ENCODE assay signal across 13 cellular contexts in the genomic region with DNA sequence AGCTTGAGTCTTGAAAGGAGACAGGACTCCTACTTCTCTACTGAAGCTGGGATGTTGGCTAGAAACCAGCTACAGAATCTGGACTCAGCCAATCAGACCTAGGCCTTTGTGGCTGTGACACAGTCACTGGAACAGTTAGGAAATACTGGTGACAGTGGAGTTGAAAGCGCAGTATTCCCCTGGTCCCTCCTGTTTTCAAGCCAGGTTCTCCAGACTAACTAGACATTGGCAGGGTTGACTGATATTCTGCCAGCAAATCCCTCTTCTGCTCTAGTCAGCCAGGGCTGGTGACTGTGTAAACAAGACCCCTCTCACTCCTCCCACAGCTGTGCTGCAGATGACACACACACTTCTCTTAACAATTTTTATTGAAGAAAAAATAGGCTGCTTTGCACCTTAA. TPM values are rescaled to one million over a fixed set of nuclear protein-coding genes. Genes with fewer than 3 reads are reported as not detected.
DNase-seq lines count a peak whose midpoint lies in the region; ATAC-seq, FAIRE-seq and TF ChIP-seq lines count a peak whose summit lies in the region.
"Had no signal": no experiment of that assay in that cellular context is flagged by ENCODE, and none has a peak within 500 bp of the region (broad histone marks: within the 10 kb centered on the region; RNA-seq: fewer than 3 reads in every experiment).

No MANE protein-coding gene starts in this region.

- H3K27ac Mint-ChIP-seq in WTC11: no peak overlapping the region

- no peaks in the 10 kb centered on the region for H3K9me3 Mint-ChIP-seq in WTC11

- H3K4me3 ChIP-seq in K562: no peak overlapping the region
- H3K4me3 ChIP-seq: BLaER1, skin epidermis had no signal

- peaks cover 61% of the 10 kb centered on the region for H3K27me3 Mint-ChIP-seq in WTC11 (ENCODE audit: low read depth)

- peaks cover 2 to 21% of the 10 kb centered on the region in 2 experiments; a peak in 3 of 5 replicates for H3K4me1 ChIP-seq in K562 (replicated peaks in 1 of 2; ENCODE audit: control insufficient read depth in 2 of 2, insufficient read depth in 2 of 2, low read length in 2 of 2)
- H3K4me1 ChIP-seq: BLaER1 had no signal

- peak; percentile 64 for FAIRE-seq in K562 (lab: Jason Lieb, UNC)
- FAIRE-seq: HTR-8/SVneo had no signal

- no TSS peak for BruUV-seq in K562 (replicated peaks; lab: Mats Ljungman, UMichigan)

- TF ChIP-seq RAD21 in K562 (CRISPR knock-in tag; conservative IDR thresholded peaks at IDR 0.05 in 1 of 2, IDR thresholded peaks at IDR 0.05 in 1 of 2): no peak

- POLR2A ChIA-PET in K562 (lab: Yijun Ruan, JAX): interaction anchor here (0.6 to 2.6 kb wide), 5 partner anchors 7 to 67 kb away, joined by 3 to 17 read pairs (median 4); a partner anchor contains a TSS
- POLR2A ChIA-PET in WTC11 (lab: Charles Lee): no interaction called here

- H3K36me3 ChIP-seq in K562 (ENCODE audit: control insufficient read depth, insufficient read depth, low read length): peaks cover 36% of the 10 kb centered on the region; the same call in 2 of the 3 replicates
- H3K36me3 ChIP-seq: BLaER1 had no signal

- no peaks in the 10 kb centered on the region for H3K9me1 ChIP-seq in K562 (ENCODE audit: control insufficient read depth, insufficient read depth, low read length)

- no peaks in the 10 kb centered on the region for H3K9me3 ChIP-seq in K562 (replicated peaks; ENCODE audit: control insufficient read depth, insufficient read depth, low read depth, low read length)
- H3K9me3 ChIP-seq: BLaER1 had no signal

- H3K79me2 ChIP-seq in K562 (ENCODE audit: control insufficient read depth, insufficient read depth, low read length): no peaks in the 10 kb centered on the region

- WGBS in K562 (ENCODE audit: insufficient coverage, low coverage, missing lambda C conversion rate): 75% methylated on average over 1 of the region's 1 CpG

- ATAC-seq in K562: peak; percentile 5
- ATAC-seq in WTC11: no peak
- no peak for ATAC-seq in GM18511 (IDR thresholded peaks at IDR 0.05; ENCODE audit: unreplicated experiment)
- ATAC-seq: PC-3 had no signal

- intact Hi-C loops in K562 (cut with micrococcal nuclease): loop anchor here (2.0 to 5.0 kb wide), 3 partner anchors 43 to 229 kb away; no protein-coding TSS in a partner anchor

- no peak for TF ChIP-seq POLR2A in K562 (conservative IDR thresholded peaks at IDR 0.05)

- DNase-seq in AG08395 (ENCODE audit: low spot score) (peak; percentile 70), M059J (ENCODE audit: low read depth) (peak; percentile 26), K562 (ENCODE audit: extremely low read depth in 1 of 4, low spot score in 3 of 4) (no peak), left kidney (ENCODE audit: low read depth, low spot score) (peak; percentile 56), WTC11 (ENCODE audit: low spot score) (no peak), HUDEP-2 (lab: John Stamatoyannopoulos, UW; ENCODE audit: unreplicated experiment in 76 of 76) (no peak), ureter (ENCODE audit: low spot score) (no peak)
- DNase-seq: effector CD8-positive, alpha-beta T cell; PC-3 had no signal

- H3K4me2 ChIP-seq in K562 (ENCODE audit: insufficient read depth, low read length): no peak overlapping the region
- H3K4me2 ChIP-seq: BLaER1 had no signal

- no peaks in the 10 kb centered on the region for H3K27me3 ChIP-seq in K562 (ENCODE audit: control insufficient read depth in 2 of 2, insufficient read depth in 2 of 2, low read length in 2 of 2)

- H2AFZ ChIP-seq in K562 (ENCODE audit: low read depth, low read length): no peak overlapping the region

- no peak for TF ChIP-seq CTCF in K562 (IDR thresholded peaks at IDR 0.05 in 2 of 3, conservative IDR thresholded peaks at IDR 0.05 in 1 of 3; ENCODE audit: insufficient read depth in 2 of 3, low read depth in 1 of 3, low read length in 3 of 3)
- TF ChIP-seq CTCF in WTC11 (IDR thresholded peaks at IDR 0.05): no peak

- CTCF ChIA-PET in K562 (lab: Yijun Ruan, JAX; ENCODE audit: low intra/inter-chr PET ratio) (interaction anchor here (0.6 kb wide), 1 partner anchor 67 kb away, joined by 3 read pairs; no protein-coding TSS in a partner anchor), WTC11 (lab: Charles Lee) (interaction anchor here (1.6 to 5.3 kb wide), 7 partner anchors 8 to 295 kb away, joined by 3 to 101 read pairs (median 19); a partner anchor contains a TSS)

- H3K4me1 Mint-ChIP-seq in WTC11: peaks cover 21% of the 10 kb centered on the region

- H3K4me3 Mint-ChIP-seq in WTC11: no peak overlapping the region

- H3K36me3 Mint-ChIP-seq in WTC11: no peaks in the 10 kb centered on the region

- in situ Hi-C loops in K562 (cut with MboI): no loop called here

- peak overlapping the region in 1 of 2 experiments; percentile 42; a peak in 1 of 4 replicates for H3K9ac ChIP-seq in K562 (ENCODE audit: insufficient read depth in 1 of 2, low read depth in 2 of 2, low read length in 2 of 2)
- H3K9ac ChIP-seq: BLaER1 had no signal

- H3K27ac ChIP-seq in K562 (ENCODE audit: extremely low read depth, low read depth, low read length): no peak overlapping the region
- H3K27ac ChIP-seq: BLaER1 had no signal

- no peak for TF ChIP-seq EP300 in K562 (IDR thresholded peaks at IDR 0.05; ENCODE audit: low read length)

- no peaks in the 10 kb centered on the region for H4K20me1 ChIP-seq in K562 (replicated peaks; ENCODE audit: control insufficient read depth, insufficient read depth, low read length)

RNA-seq across cellular contexts. Expression of a gene that starts 8.7 kb away (rescaled TPM):
- total RNA-seq in M059J (2014; rRNA removed; shearing (Covaris generic)): 7.3 and 10.3 TPM in 2 replicates
- total RNA-seq in K562 (2011; cell fraction: chromatin; rRNA removed; ENCODE audit: low replicate concordance): 39.2 and 105 TPM in 2 replicates
- total RNA-seq in K562 (2011; cell fraction: nucleolus; rRNA removed): 53.7 and 55.5 TPM in 2 replicates
- total RNA-seq in K562 (2011; cell fraction: nucleoplasm; rRNA removed): 27.4 and 41.9 TPM in 2 replicates
- total RNA-seq in K562 (2014; rRNA removed): 13.0 and 18.6 TPM in 2 replicates
- total RNA-seq in K562 (2014; rRNA removed; fragmentation: Illumina TruSeq; extraction: Trizol): 5.3 and 6.1 TPM in 2 replicates
- total RNA-seq in K562 (2015; rRNA removed; fragmentation: Illumina TruSeq; extraction: Trizol): 10.9 and 13.3 TPM in 2 replicates
- 25.6 and 26.5 TPM in 2 replicates for total RNA-seq in K562 (2021)
- polyA plus RNA-seq in K562 (2011; rRNA removed): 11.9 and 12.8 TPM in 2 replicates
- 18.1 and 28.6 TPM in 2 replicates for polyA plus RNA-seq in K562 (2011; cell fraction: cytosol; rRNA removed)
- polyA plus RNA-seq in K562 (2011; cell fraction: nucleus; rRNA removed): 28.4 and 60.2 TPM in 2 replicates
- 19.1 and 22.2 TPM in 2 replicates for polyA plus RNA-seq in K562 (2012)
- 14.6 and 14.8 TPM in 2 replicates for polyA plus RNA-seq in K562 (2014; fragmentation: Illumina TruSeq; extraction: Trizol)
- polyA plus RNA-seq in K562 (2014; fragmentation: Nextera tagmentation; extraction: Ambion mirVana): under 1 TPM; 0.44 to 0.50 TPM
- polyA plus RNA-seq in K562 (2014; rRNA removed): 22.3 and 26.0 TPM in 2 replicates
- polyA minus RNA-seq in K562 (2011; rRNA and poly(A)+ RNA removed): 3.8 and 7.6 TPM in 2 replicates
- 6.1 and 7.0 TPM in 2 replicates for polyA minus RNA-seq in K562 (2011; cell fraction: cytosol; rRNA and poly(A)+ RNA removed)
- polyA minus RNA-seq in K562 (2011; cell fraction: nucleus; rRNA and poly(A)+ RNA removed): 11.3 and 12.4 TPM in 2 replicates
- 7.9 to 8.1 TPM (median 8.0 TPM) in 3 replicates for total RNA-seq in WTC11 (2021)
- 263 TPM for total RNA-seq in ureter

RNA-seq across cellular contexts. Expression of a gene that starts 8.7 kb away (rescaled TPM):
- 0.10 and 0.32 TPM in 2 replicates for total RNA-seq in M059J (2014; rRNA removed; shearing (Covaris generic))
- not detected in 2 replicates for total RNA-seq in K562 (2011; cell fraction: chromatin; rRNA removed; ENCODE audit: low replicate concordance)
- total RNA-seq in K562 (2011; cell fraction: nucleolus; rRNA removed): not detected in 2 replicates
- not detected in 2 replicates for total RNA-seq in K562 (2011; cell fraction: nucleoplasm; rRNA removed)
- total RNA-seq in K562 (2014; rRNA removed) (not detected in 2 replicates), K562 (2014; rRNA removed; fragmentation: Illumina TruSeq; extraction: Trizol) (not detected in 2 replicates), K562 (2015; rRNA removed; fragmentation: Illumina TruSeq; extraction: Trizol) (not detected in 2 replicates), K562 (2021) (not detected in 2 replicates), WTC11 (2021) (0.11 to 0.25 TPM (median 0.16 TPM) in 3 replicates), ureter (6.8 TPM)
- polyA plus RNA-seq in K562 (2011; rRNA removed) (not detected in 2 replicates), K562 (2014; fragmentation: Illumina TruSeq; extraction: Trizol) (not detected in 2 replicates), K562 (2014; fragmentation: Nextera tagmentation; extraction: Ambion mirVana) (not detected), K562 (2014; rRNA removed) (not detected in 2 replicates)
- polyA plus RNA-seq in K562 (2011; cell fraction: cytosol; rRNA removed): not detected in 2 replicates
- polyA plus RNA-seq in K562 (2011; cell fraction: nucleus; rRNA removed): not detected in 2 replicates
- polyA plus RNA-seq in K562 (2012): 0.03 and 0.06 TPM in 2 replicates
- polyA minus RNA-seq in K562 (2011; rRNA and poly(A)+ RNA removed): not detected in 2 replicates
- polyA minus RNA-seq in K562 (2011; cell fraction: cytosol; rRNA and poly(A)+ RNA removed): not detected in 2 replicates
- not detected in 2 replicates for polyA minus RNA-seq in K562 (2011; cell fraction: nucleus; rRNA and poly(A)+ RNA removed)

RNA-seq across cellular contexts. Expression of a gene that starts 44.5 kb away (rescaled TPM):
- not detected in 2 replicates for total RNA-seq in M059J (2014; rRNA removed; shearing (Covaris generic))
- 0.25 and 1.1 TPM in 2 replicates for total RNA-seq in K562 (2011; cell fraction: chromatin; rRNA removed; ENCODE audit: low replicate concordance)
- 0.17 and 0.39 TPM in 2 replicates for total RNA-seq in K562 (2011; cell fraction: nucleolus; rRNA removed)
- total RNA-seq in K562 (2011; cell fraction: nucleoplasm; rRNA removed): 0.44 and 0.69 TPM in 2 replicates
- 0.12 TPM in 1 of 2 replicates, not detected in the other for total RNA-seq in K562 (2014; rRNA removed)
- total RNA-seq in K562 (2014; rRNA removed; fragmentation: Illumina TruSeq; extraction: Trizol): 0.13 and 0.18 TPM in 2 replicates
- total RNA-seq in K562 (2015; rRNA removed; fragmentation: Illumina TruSeq; extraction: Trizol): 0.15 and 0.18 TPM in 2 replicates
- 0.20 and 0.22 TPM in 2 replicates for total RNA-seq in K562 (2021)
- polyA plus RNA-seq in K562 (2011; rRNA removed): 0.70 and 1.1 TPM in 2 replicates
- 0.30 and 0.52 TPM in 2 replicates for polyA plus RNA-seq in K562 (2011; cell fraction: cytosol; rRNA removed)
- 0.68 and 1.2 TPM in 2 replicates for polyA plus RNA-seq in K562 (2011; cell fraction: nucleus; rRNA removed)
- polyA plus RNA-seq in K562 (2012): 0.22 and 0.35 TPM in 2 replicates
- 0.28 and 0.37 TPM in 2 replicates for polyA plus RNA-seq in K562 (2014; fragmentation: Illumina TruSeq; extraction: Trizol)
- under 1 TPM; 0.10 to 0.15 TPM for polyA plus RNA-seq in K562 (2014; fragmentation: Nextera tagmentation; extraction: Ambion mirVana)
- 0.27 and 0.66 TPM in 2 replicates for polyA plus RNA-seq in K562 (2014; rRNA removed)
- polyA minus RNA-seq in K562 (2011; rRNA and poly(A)+ RNA removed): 0.39 and 0.45 TPM in 2 replicates
- polyA minus RNA-seq in K562 (2011; cell fraction: cytosol; rRNA and poly(A)+ RNA removed): not detected in 2 replicates
- polyA minus RNA-seq in K562 (2011; cell fraction: nucleus; rRNA and poly(A)+ RNA removed): 0.78 TPM in 1 of 2 replicates, not detected in the other
- total RNA-seq in WTC11 (2021): 0.34 to 0.42 TPM (median 0.37 TPM) in 3 replicates
- 0.73 TPM for total RNA-seq in ureter
- total RNA-seq: PC-3 had no signal

RNA-seq across cellular contexts. Expression of a gene that starts 44.7 kb away (rescaled TPM):
- total RNA-seq in M059J (2014; rRNA removed; shearing (Covaris generic)): 231 and 270 TPM in 2 replicates
- 72.2 and 104 TPM in 2 replicates for total RNA-seq in K562 (2011; cell fraction: chromatin; rRNA removed; ENCODE audit: low replicate concordance)
- 114 and 128 TPM in 2 replicates for total RNA-seq in K562 (2011; cell fraction: nucleolus; rRNA removed)
- total RNA-seq in K562 (2011; cell fraction: nucleoplasm; rRNA removed): 118 and 129 TPM in 2 replicates
- total RNA-seq in K562 (2014; rRNA removed): 307 and 353 TPM in 2 replicates
- total RNA-seq in K562 (2014; rRNA removed; fragmentation: Illumina TruSeq; extraction: Trizol): 641 and 716 TPM in 2 replicates
- total RNA-seq in K562 (2015; rRNA removed; fragmentation: Illumina TruSeq; extraction: Trizol): 334 and 373 TPM in 2 replicates
- 888 and 1,004 TPM in 2 replicates for total RNA-seq in K562 (2021)
- polyA plus RNA-seq in K562 (2011; rRNA removed): 813 and 883 TPM in 2 replicates
- polyA plus RNA-seq in K562 (2011; cell fraction: cytosol; rRNA removed): 439 and 559 TPM in 2 replicates
- 273 and 303 TPM in 2 replicates for polyA plus RNA-seq in K562 (2011; cell fraction: nucleus; rRNA removed)
- polyA plus RNA-seq in K562 (2012): 351 and 842 TPM in 2 replicates
- 235 and 336 TPM in 2 replicates for polyA plus RNA-seq in K562 (2014; fragmentation: Illumina TruSeq; extraction: Trizol)
- polyA plus RNA-seq in K562 (2014; fragmentation: Nextera tagmentation; extraction: Ambion mirVana): 1,000 to 10,000 TPM; 2,318 to 2,421 TPM
- polyA plus RNA-seq in K562 (2014; rRNA removed): 883 and 917 TPM in 2 replicates
- 61.8 and 67.0 TPM in 2 replicates for polyA minus RNA-seq in K562 (2011; rRNA and poly(A)+ RNA removed)
- 54.0 and 70.0 TPM in 2 replicates for polyA minus RNA-seq in K562 (2011; cell fraction: cytosol; rRNA and poly(A)+ RNA removed)
- 59.4 and 82.3 TPM in 2 replicates for polyA minus RNA-seq in K562 (2011; cell fraction: nucleus; rRNA and poly(A)+ RNA removed)
- total RNA-seq in WTC11 (2021): 244 to 256 TPM (median 244 TPM) in 3 replicates
- total RNA-seq in ureter: 558 TPM

RNA-seq across cellular contexts. Expression of a gene that starts 44.8 kb away (rescaled TPM):
- 26.9 and 41.7 TPM in 2 replicates for total RNA-seq in M059J (2014; rRNA removed; shearing (Covaris generic))
- total RNA-seq in K562 (2011; cell fraction: chromatin; rRNA removed; ENCODE audit: low replicate concordance): 136 and 205 TPM in 2 replicates
- 103 and 109 TPM in 2 replicates for total RNA-seq in K562 (2011; cell fraction: nucleolus; rRNA removed)
- total RNA-seq in K562 (2011; cell fraction: nucleoplasm; rRNA removed): 115 and 139 TPM in 2 replicates
- total RNA-seq in K562 (2014; rRNA removed) (92.0 and 109 TPM in 2 replicates), K562 (2014; rRNA removed; fragmentation: Illumina TruSeq; extraction: Trizol) (68.2 and 79.3 TPM in 2 replicates), K562 (2015; rRNA removed; fragmentation: Illumina TruSeq; extraction: Trizol) (101 TPM in 2 replicates), K562 (2021) (131 and 137 TPM in 2 replicates), WTC11 (2021) (35.8 to 43.3 TPM (median 38.1 TPM) in 3 replicates), ureter (170 TPM)
- polyA plus RNA-seq in K562 (2011; rRNA removed) (121 and 149 TPM in 2 replicates), K562 (2014; fragmentation: Illumina TruSeq; extraction: Trizol) (113 and 142 TPM in 2 replicates), K562 (2014; fragmentation: Nextera tagmentation; extraction: Ambion mirVana) (10 to 100 TPM; 19.3 to 21.0 TPM), K562 (2014; rRNA removed) (129 and 143 TPM in 2 replicates)
- 72.8 and 87.1 TPM in 2 replicates for polyA plus RNA-seq in K562 (2011; cell fraction: cytosol; rRNA removed)
- 578 and 627 TPM in 2 replicates for polyA plus RNA-seq in K562 (2011; cell fraction: nucleus; rRNA removed)
- polyA plus RNA-seq in K562 (2012): 143 and 180 TPM in 2 replicates
- polyA minus RNA-seq in K562 (2011; rRNA and poly(A)+ RNA removed): 67.6 and 68.1 TPM in 2 replicates
- 32.1 and 40.2 TPM in 2 replicates for polyA minus RNA-seq in K562 (2011; cell fraction: cytosol; rRNA and poly(A)+ RNA removed)
- polyA minus RNA-seq in K562 (2011; cell fraction: nucleus; rRNA and poly(A)+ RNA removed): 85.5 and 131 TPM in 2 replicates

Comparison
In these comparisons a context has a peak if more than half of its experiments do, and no peak if none do; other contexts are left out.
1. DNase-seq: peak in AG08395 (single experiment), M059J (single experiment) and left kidney (single experiment); none in K562 (0 of 4), WTC11 (single experiment), HUDEP-2 (0 of 76) and ureter (single experiment).